Comparison of ENCODE assay signal across 9 cellular contexts in the genomic region with DNA sequence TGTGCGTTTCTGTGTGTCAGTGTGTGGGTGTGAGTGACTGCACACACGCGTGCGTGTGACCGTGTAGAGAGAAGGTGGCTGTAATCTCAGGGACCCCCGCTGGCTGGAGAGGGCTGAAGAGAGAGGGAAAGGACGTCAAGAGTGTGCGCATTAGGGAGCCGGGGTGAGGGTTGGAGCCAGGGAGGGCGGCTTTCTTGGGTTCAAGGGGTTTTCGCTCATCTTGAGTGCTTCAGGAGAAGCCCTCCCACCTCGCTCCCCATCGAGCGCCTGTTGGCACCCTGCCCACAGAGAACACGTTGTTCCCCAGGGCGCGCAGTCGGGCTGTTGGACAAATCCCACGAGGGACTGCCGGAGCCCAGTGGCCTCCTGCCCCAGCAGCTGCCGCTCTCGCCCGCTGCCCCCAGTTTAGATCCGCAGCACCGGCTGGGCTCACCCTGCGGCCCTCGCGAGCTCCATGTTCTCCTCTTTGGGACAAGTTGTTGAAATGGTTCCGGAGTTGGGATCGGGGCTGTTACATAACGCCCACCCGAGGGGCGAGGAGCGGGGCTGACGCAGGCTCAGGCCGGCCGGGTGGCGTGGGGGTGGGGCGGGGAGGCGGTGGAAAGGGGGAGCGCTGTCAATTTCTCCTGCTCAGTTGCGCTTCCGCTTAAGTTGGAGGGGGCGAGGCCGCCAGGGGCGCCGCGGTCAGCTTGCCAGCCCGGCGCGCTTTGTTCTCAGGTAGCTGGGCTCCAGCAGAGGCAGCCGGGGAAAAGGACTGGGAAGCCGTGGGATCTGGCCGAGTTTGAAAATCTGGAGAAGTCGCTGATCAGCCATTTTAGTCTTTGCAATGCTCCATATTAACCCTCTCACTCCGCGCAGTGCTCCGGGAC. TPM values are rescaled to one million over a fixed set of nuclear protein-coding genes. Genes with fewer than 3 reads are reported as not detected.
DNase-seq lines count a peak whose midpoint lies in the region; ATAC-seq, FAIRE-seq and TF ChIP-seq lines count a peak whose summit lies in the region.
"Had no signal": no experiment of that assay in that cellular context is flagged by ENCODE, and none has a peak within 500 bp of the region (broad histone marks: within the 10 kb centered on the region; RNA-seq: fewer than 3 reads in every experiment).

No MANE protein-coding gene starts in this region.

- H2BK5ac ChIP-seq in mesenchymal stem cell (ENCODE audit: low read depth, low read length, poor library complexity, severe bottlenecking), result no peak overlapping the region

- H2AK5ac ChIP-seq in mesenchymal stem cell (ENCODE audit: low read length, severe bottlenecking), result no peak overlapping the region

- WGBS in A549 (ENCODE audit: missing lambda C conversion rate), result 2% methylated on average over 15 of the region's 58 CpGs
- WGBS in mesenchymal stem cell, result 4% methylated on average over 56 of the region's 58 CpGs

- H4K91ac ChIP-seq in mesenchymal stem cell (ENCODE audit: low read length), result no peak overlapping the region

- no peak for DNase-seq in A549 (ENCODE audit: low read depth in 1 of 2, low spot score in 1 of 2)
- DNase-seq in NCI-H1105 (lab: John Stamatoyannopoulos, UW), result peak; percentile 16
- peak in 58 of 61 donors; percentile 17 to 92 (median 76) for DNase-seq in caudate nucleus (lab: John Stamatoyannopoulos, UW)
- DNase-seq in mesenchymal stem cell, result no peak
- DNase-seq in epidermal melanocyte (ENCODE audit: insufficient read length, low spot score), result no peak
- DNase-seq in DMS153 treated with DMSO at 0.1 percent for 48 hours (lab: John Stamatoyannopoulos, UW; ENCODE audit: unreplicated experiment), result no peak

- H3K27me3 ChIP-seq in mesenchymal stem cell (ENCODE audit: control insufficient read depth in 1 of 2, insufficient read depth in 1 of 2, low read length in 2 of 2), result peaks cover 22 to 50% of the 10 kb centered on the region in 2 experiments

- TF ChIP-seq POLR2A in A549 (IDR thresholded peaks at IDR 0.05; ENCODE audit: low read length), result no peak

- peak overlapping the region in 1 of 2 experiments; percentile 2 for H3K23ac ChIP-seq in mesenchymal stem cell (ENCODE audit: low read length in 2 of 2)

- H2BK15ac ChIP-seq in mesenchymal stem cell (ENCODE audit: low read depth, poor library complexity, severe bottlenecking), result no peak overlapping the region

- H2BK12ac ChIP-seq in mesenchymal stem cell (ENCODE audit: low read length in 2 of 2), result no peak overlapping the region

- no peak overlapping the region for H2AFZ ChIP-seq in mesenchymal stem cell (ENCODE audit: low read depth, low read length)

- H3K79me1 ChIP-seq in mesenchymal stem cell (replicated peaks; ENCODE audit: low read length, poor library complexity, severe bottlenecking), result no peaks in the 10 kb centered on the region

- no peak overlapping the region for H3K4ac ChIP-seq in mesenchymal stem cell (ENCODE audit: low read depth in 1 of 2, low read length in 2 of 2)

- H3K36me3 ChIP-seq in mesenchymal stem cell (ENCODE audit: control insufficient read depth in 1 of 2, insufficient read depth in 2 of 2, low read depth in 1 of 2, low read length in 2 of 2), result no peaks in the 10 kb centered on the region

- H4K8ac ChIP-seq in mesenchymal stem cell (ENCODE audit: low read length), result no peak overlapping the region

- H3K4me3 ChIP-seq in A549 (peak overlapping the region; percentile 33), mesenchymal stem cell (ENCODE audit: insufficient read depth in 1 of 2, low read depth in 1 of 2, low read length in 2 of 2) (peak overlapping the region; percentile 64 to 78)

- H3K18ac ChIP-seq in mesenchymal stem cell (ENCODE audit: low read depth in 1 of 2, low read length in 2 of 2), result peak overlapping the region in 1 of 2 experiments; percentile 38

- H3K4me1 ChIP-seq in A549 (0 out of 3 replicates have a peak, but pooled peaks cover 3% of the 10 kb centered on the region), mesenchymal stem cell (ENCODE audit: control insufficient read depth, insufficient read depth, low read depth, low read length) (peaks cover 19% of the 10 kb centered on the region)

- no peak overlapping the region for H2BK120ac ChIP-seq in mesenchymal stem cell (ENCODE audit: low read depth, low read length)

- ATAC-seq in A549 (peak; percentile 32 to 44; a peak in 5 of 6 replicates), HG03571 (IDR thresholded peaks at IDR 0.05; ENCODE audit: unreplicated experiment) (no peak), GM19324 (IDR thresholded peaks at IDR 0.05; ENCODE audit: low FRiP score, unreplicated experiment) (no peak)

- no peak for TF ChIP-seq CTCF in A549 (IDR thresholded peaks at IDR 0.05)

- no peak overlapping the region for H3K14ac ChIP-seq in mesenchymal stem cell (ENCODE audit: low read length in 2 of 2)

- H3K9me3 ChIP-seq in A549 (no peaks in the 10 kb centered on the region), mesenchymal stem cell (ENCODE audit: control insufficient read depth, low read length) (no peaks in the 10 kb centered on the region)

- H3K9ac ChIP-seq in mesenchymal stem cell (ENCODE audit: low read length), result peak overlapping the region; percentile 45

- no peak for TF ChIP-seq EP300 in A549 (IDR thresholded peaks at IDR 0.05)

- no peak overlapping the region for H3K27ac ChIP-seq in A549
- H3K27ac ChIP-seq in caudate nucleus (ENCODE audit: low read depth, low read length), result peak overlapping the region; percentile 97
- no peak overlapping the region for H3K27ac ChIP-seq in mesenchymal stem cell (ENCODE audit: low read length, poor library complexity, severe bottlenecking)

- no peak for FAIRE-seq in A549 (lab: Jason Lieb, UNC)
- FAIRE-seq: endometrium had no signal

- CTCF ChIA-PET in A549 (lab: Yijun Ruan, JAX), result no interaction called here

- POLR2A ChIA-PET in A549 (lab: Yijun Ruan, JAX), result interaction anchor here (0.6 kb wide), 1 partner anchor 598 kb away, joined by 3 read pairs; no protein-coding TSS in a partner anchor

- no peak for TF ChIP-seq RAD21 in A549 (conservative IDR thresholded peaks at IDR 0.05 in 1 of 2, IDR thresholded peaks at IDR 0.05 in 1 of 2)

- H3K4me2 ChIP-seq in A549 (peak overlapping the region; percentile 68), mesenchymal stem cell (ENCODE audit: low read length, poor library complexity, severe bottlenecking) (peak overlapping the region; percentile 98)

TF ChIP-seq in A549, 52 proteins besides CTCF, POLR2A, EP300 and RAD21:
- TF ChIP-seq BHLHE40 (IDR thresholded peaks at IDR 0.05; ENCODE audit: low read depth, low read length) (no peak), ZC3H11A (IDR thresholded peaks at IDR 0.05) (no peak), ZFP36 (IDR thresholded peaks at IDR 0.05; ENCODE audit: borderline replicate concordance, partially characterized antibody) (no peak), NR3C1 (IDR thresholded peaks at IDR 0.05) (no peak), TP53 (CRISPR knock-in tag; IDR thresholded peaks at IDR 0.05) (no peak), HEYL (CRISPR knock-in tag; IDR thresholded peaks at IDR 0.05) (no peak), CEBPB (IDR thresholded peaks at IDR 0.05) (no peak), KDM5A (IDR thresholded peaks at IDR 0.05) (no peak), POLR2AphosphoS2 (conservative IDR thresholded peaks at IDR 0.05; ENCODE audit: low read length) (no peak), NPAS2 (CRISPR knock-in tag; IDR thresholded peaks at IDR 0.05; ENCODE audit: borderline replicate concordance) (no peak), ZNF302 (CRISPR knock-in tag; IDR thresholded peaks at IDR 0.05) (no peak)
- TF ChIP-seq, protein P1, sequence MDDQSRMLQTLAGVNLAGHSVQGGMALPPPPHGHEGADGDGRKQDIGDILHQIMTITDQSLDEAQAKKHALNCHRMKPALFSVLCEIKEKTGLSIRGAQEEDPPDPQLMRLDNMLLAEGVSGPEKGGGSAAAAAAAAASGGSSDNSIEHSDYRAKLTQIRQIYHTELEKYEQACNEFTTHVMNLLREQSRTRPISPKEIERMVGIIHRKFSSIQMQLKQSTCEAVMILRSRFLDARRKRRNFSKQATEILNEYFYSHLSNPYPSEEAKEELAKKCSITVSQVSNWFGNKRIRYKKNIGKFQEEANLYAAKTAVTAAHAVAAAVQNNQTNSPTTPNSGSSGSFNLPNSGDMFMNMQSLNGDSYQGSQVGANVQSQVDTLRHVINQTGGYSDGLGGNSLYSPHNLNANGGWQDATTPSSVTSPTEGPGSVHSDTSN (IDR thresholded peaks at IDR 0.05), result no peak
- TF ChIP-seq, protein P2, sequence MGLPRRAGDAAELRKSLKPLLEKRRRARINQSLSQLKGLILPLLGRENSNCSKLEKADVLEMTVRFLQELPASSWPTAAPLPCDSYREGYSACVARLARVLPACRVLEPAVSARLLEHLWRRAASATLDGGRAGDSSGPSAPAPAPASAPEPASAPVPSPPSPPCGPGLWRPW (IDR thresholded peaks at IDR 0.05), result no peak
- TF ChIP-seq, protein P3, sequence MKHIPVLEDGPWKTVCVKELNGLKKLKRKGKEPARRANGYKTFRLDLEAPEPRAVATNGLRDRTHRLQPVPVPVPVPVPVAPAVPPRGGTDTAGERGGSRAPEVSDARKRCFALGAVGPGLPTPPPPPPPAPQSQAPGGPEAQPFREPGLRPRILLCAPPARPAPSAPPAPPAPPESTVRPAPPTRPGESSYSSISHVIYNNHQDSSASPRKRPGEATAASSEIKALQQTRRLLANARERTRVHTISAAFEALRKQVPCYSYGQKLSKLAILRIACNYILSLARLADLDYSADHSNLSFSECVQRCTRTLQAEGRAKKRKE (CRISPR knock-in tag; IDR thresholded peaks at IDR 0.05; ENCODE audit: low read depth), result no peak
TF ChIP-seq in A549: peak in this region for 0.

RNA-seq across cellular contexts. Expression of a gene that starts 1.6 kb away (rescaled TPM):
- polyA plus RNA-seq in A549 (2011; rRNA removed), result 0.08 TPM in 1 of 2 replicates, not detected in the other
- polyA plus RNA-seq in A549 (2012; cell fraction: cytosol; rRNA removed), result not detected in 2 replicates
- polyA plus RNA-seq in A549 (2012; cell fraction: nucleus; rRNA removed), result not detected in 2 replicates
- not detected in 3 replicates for polyA plus RNA-seq in A549 (2017; fragmentation: RNase III; extraction: RNeasy Plus Mini Kit Qiagen cat#74134 plus additional on column Dnase treatment)
- polyA minus RNA-seq in A549 (2011; rRNA and poly(A)+ RNA removed), result not detected in 2 replicates
- not detected for polyA plus RNA-seq in mesenchymal stem cell (2013, experiment 1 of 2)
- not detected for polyA plus RNA-seq in mesenchymal stem cell (2013, experiment 2 of 2)

Comparison
In these comparisons a context has a peak if more than half of its experiments do, and no peak if none do; other contexts are left out.
1. ATAC-seq: peak in A549 (2 of 2); none in HG03571 (single experiment) and GM19324 (single experiment).
2. DNase-seq: peak in NCI-H1105 (single experiment) and caudate nucleus (58 of 61); none in A549 (0 of 2), mesenchymal stem cell (single experiment), epidermal melanocyte (single experiment) and DMS153 treated with DMSO at 0.1 percent for 48 hours (single experiment).